ENCODE assay signal across 20 cellular contexts in the genomic region with DNA sequence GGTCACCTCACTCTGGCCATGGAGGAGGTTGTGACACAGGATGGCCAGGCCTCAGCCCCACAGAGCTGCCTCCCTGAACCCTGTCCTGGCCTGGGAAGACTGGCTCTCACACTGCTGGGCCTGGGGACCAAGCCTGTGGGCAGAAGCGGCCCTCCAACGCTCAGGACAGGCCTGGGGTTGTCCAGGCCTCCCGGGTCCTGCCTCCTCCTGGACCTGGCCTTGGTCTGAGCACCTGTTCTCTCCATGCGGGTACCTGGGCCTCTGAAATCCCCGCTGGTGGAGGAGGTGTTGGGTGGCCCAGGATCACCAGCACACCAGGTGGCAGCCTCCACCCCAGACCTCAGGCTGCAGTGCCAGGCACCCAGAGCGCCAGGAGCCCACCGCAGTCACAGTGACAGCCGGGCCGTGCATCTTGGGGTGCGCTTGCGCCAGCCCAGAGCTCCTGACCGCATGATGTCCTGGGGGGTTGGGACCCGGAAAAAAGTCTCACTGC. TPM values are rescaled to one million over a fixed set of nuclear protein-coding genes. Genes with fewer than 3 reads are reported as not detected.
DNase-seq lines count a peak whose midpoint lies in the region; ATAC-seq and TF ChIP-seq lines count a peak whose summit lies in the region.
"Had no signal": no experiment of that assay in that cellular context is flagged by ENCODE, and none has a peak within 500 bp of the region (broad histone marks: within the 10 kb centered on the region; RNA-seq: fewer than 3 reads in every experiment).

No MANE protein-coding gene starts in this region.

- DNase-seq in NCI-H82 (lab: John Stamatoyannopoulos, UW) (peak; percentile 26), NCI-H82 treated with DMSO at 0.1 percent for 48 hours (lab: John Stamatoyannopoulos, UW; ENCODE audit: unreplicated experiment) (no peak), Caki2 (ENCODE audit: low read depth) (peak; percentile 67), activated B cell treated with CpG ODN at 0.5 μM for 24 hours (no peak), GM20000 (ENCODE audit: low spot score) (no peak), NCI-H1930 (lab: John Stamatoyannopoulos, UW) (no peak), GM19238 (ENCODE audit: insufficient read length, low spot score) (no peak)
- DNase-seq in naive thymus-derived CD8-positive, alpha-beta T cell = no peak
- DNase-seq: activated effector memory CD4-positive, alpha-beta T cell treated with Interleukin-2 at 50 U/mL for 16 hours; dermis blood vessel endothelial cell; GDM1; heart left ventricle; KBM-7; NCI-H1105 treated with DMSO at 0.1 percent for 48 hours; nucleus accumbens; SIG-M5; stimulated activated CD4-positive, alpha-beta T cell treated with anti-CD3 and anti-CD28 coated beads, Interleukin-4, amount 100 ng/mL, for 4 hours; T-helper 9 cell had no signal

- H3K9me3 Mint-ChIP-seq in activated B cell treated with CpG ODN at 0.5 μM for 24 hours = peaks cover 2% of the 10 kb centered on the region
- peaks cover 0 to 5% (median 0%) of the 10 kb centered on the region in 9 donors for H3K9me3 Mint-ChIP-seq in naive thymus-derived CD8-positive, alpha-beta T cell
- H3K9me3 Mint-ChIP-seq: mesothelial cell of epicardium had no signal

- no peak for ATAC-seq in activated B cell treated with CpG ODN at 0.5 μM for 24 hours (ENCODE audit: low read depth)
- ATAC-seq in naive thymus-derived CD8-positive, alpha-beta T cell = peak; percentile 56 to 68
- ATAC-seq: heart left ventricle, sciatic nerve had no signal

- in situ Hi-C loops in Caki2 (cut with HindIII; ENCODE audit: low pct_unique_long_range_greater_than_20kb, low sequenced_read_pairs) = no loop called here

- no peaks in the 10 kb centered on the region for H3K27me3 Mint-ChIP-seq in activated B cell treated with CpG ODN at 0.5 μM for 24 hours
- no peaks in the 10 kb centered on the region for H3K27me3 Mint-ChIP-seq in naive thymus-derived CD8-positive, alpha-beta T cell

- POLR2A ChIA-PET in activated B cell treated with CpG ODN at 0.5 μM for 24 hours (lab: Charles Lee) = interaction anchor here (1.0 to 15.4 kb wide), 2 partner anchors 8 to 19 kb away, joined by 4 to 828 read pairs; a partner anchor contains a TSS
- POLR2A ChIA-PET in naive thymus-derived CD8-positive, alpha-beta T cell (lab: Charles Lee) = interaction anchor here (0.8 to 1.7 kb wide), 4 partner anchors 11 to 19 kb away, joined by 3 to 5 read pairs (median 3); no protein-coding TSS in a partner anchor

- CTCF ChIA-PET in activated B cell treated with CpG ODN at 0.5 μM for 24 hours (lab: Charles Lee) = interaction anchor here (1.7 kb wide), 1 partner anchor 86 kb away, joined by 4 read pairs; no protein-coding TSS in a partner anchor

- no peaks in the 10 kb centered on the region for H3K36me3 Mint-ChIP-seq in activated B cell treated with CpG ODN at 0.5 μM for 24 hours (ENCODE audit: low read depth)
- H3K36me3 Mint-ChIP-seq in naive thymus-derived CD8-positive, alpha-beta T cell = no peaks in the 10 kb centered on the region
- H3K36me3 Mint-ChIP-seq: mesothelial cell of epicardium had no signal

- no peak overlapping the region for H3K4me3 Mint-ChIP-seq in activated B cell treated with CpG ODN at 0.5 μM for 24 hours
- no peak overlapping the region for H3K4me3 Mint-ChIP-seq in naive thymus-derived CD8-positive, alpha-beta T cell
- H3K4me3 Mint-ChIP-seq: mesothelial cell of epicardium had no signal

- H3K27ac Mint-ChIP-seq in activated B cell treated with CpG ODN at 0.5 μM for 24 hours = peak overlapping the region; percentile 46
- peak overlapping the region in 7 of 10 donors; percentile 28 to 99 (median 65) for H3K27ac Mint-ChIP-seq in naive thymus-derived CD8-positive, alpha-beta T cell
- H3K27ac Mint-ChIP-seq: mesothelial cell of epicardium had no signal

- TF ChIP-seq CTCF in activated B cell treated with CpG ODN at 0.5 μM for 24 hours (IDR thresholded peaks at IDR 0.05) (no peak), GM20000 (IDR thresholded peaks at IDR 0.05; ENCODE audit: extremely low read depth, missing control alignments) (no peak)

- H3K4me1 Mint-ChIP-seq in activated B cell treated with CpG ODN at 0.5 μM for 24 hours = peaks cover 11% of the 10 kb centered on the region
- peaks cover 0 to 21% (median 15%) of the 10 kb centered on the region in 4 donors for H3K4me1 Mint-ChIP-seq in naive thymus-derived CD8-positive, alpha-beta T cell

- intact Hi-C loops in activated B cell treated with CpG ODN at 0.5 μM for 24 hours (cut with micrococcal nuclease) = no loop called here

RNA-seq across cellular contexts. Expression of a gene that starts 16.1 kb away (rescaled TPM):
- 138 and 142 TPM in 2 replicates for total RNA-seq in Caki2 (2014; rRNA removed; shearing (Covaris generic); ENCODE audit: low replicate concordance)
- 79.8 and 91.7 TPM in 2 replicates for total RNA-seq in activated B cell treated with CpG ODN at 0.5 μM for 24 hours
- 10 to 100 TPM; 42.0 to 44.0 TPM for total RNA-seq in naive thymus-derived CD8-positive, alpha-beta T cell
- 10 to 100 TPM; 12.4 to 26.0 (median 13.6) TPM for polyA plus RNA-seq in naive thymus-derived CD8-positive, alpha-beta T cell

RNA-seq across cellular contexts. Expression of a gene that starts 26.0 kb away (rescaled TPM):
- total RNA-seq in Caki2 (2014; rRNA removed; shearing (Covaris generic); ENCODE audit: low replicate concordance) = 44.7 and 60.4 TPM in 2 replicates
- 44.5 and 45.0 TPM in 2 replicates for total RNA-seq in activated B cell treated with CpG ODN at 0.5 μM for 24 hours
- total RNA-seq in naive thymus-derived CD8-positive, alpha-beta T cell = 10 to 100 TPM; 22.1 to 28.0 TPM
- polyA plus RNA-seq in naive thymus-derived CD8-positive, alpha-beta T cell = 10 to 100 TPM; 35.8 to 43.6 (median 37.0) TPM

RNA-seq across cellular contexts. Expression of a gene that starts 26.2 kb away (rescaled TPM):
- total RNA-seq in Caki2 (2014; rRNA removed; shearing (Covaris generic); ENCODE audit: low replicate concordance) = 39.1 and 45.1 TPM in 2 replicates
- total RNA-seq in activated B cell treated with CpG ODN at 0.5 μM for 24 hours = 15.5 and 18.2 TPM in 2 replicates
- total RNA-seq in naive thymus-derived CD8-positive, alpha-beta T cell = 10 to 100 TPM; 20.3 to 23.6 TPM
- 10 to 100 TPM; 10.8 to 17.0 (median 16.9) TPM for polyA plus RNA-seq in naive thymus-derived CD8-positive, alpha-beta T cell

Comparison
In these comparisons a context has a peak if more than half of its experiments do, and no peak if none do; other contexts are left out.
1. DNase-seq: peak in NCI-H82 (single experiment) and Caki2 (single experiment); none in NCI-H82 treated with DMSO at 0.1 percent for 48 hours (single experiment), activated B cell treated with CpG ODN at 0.5 μM for 24 hours (single experiment), naive thymus-derived CD8-positive, alpha-beta T cell (0 of 10), GM20000 (single experiment), NCI-H1930 (0 of 2) and GM19238 (single experiment).